In genomic region chr1:70204578-70204977, GRCh38 we compare ENCODE assay signal across 8 cellular contexts. TPM values are rescaled to one million over a fixed set of nuclear protein-coding genes. Genes with fewer than 3 reads are reported as not detected.
DNase-seq lines count a peak whose midpoint lies in the region; ATAC-seq and TF ChIP-seq lines count a peak whose summit lies in the region.

No MANE protein-coding gene starts in this region.

- H3K4me3 Mint-ChIP-seq in Calu3 (ENCODE audit: low read depth, unreplicated experiment): peak overlapping the region; percentile 92
- peak overlapping the region; percentile 95 to 96 for H3K4me3 Mint-ChIP-seq in effector memory CD8-positive, alpha-beta T cell
- H3K4me3 Mint-ChIP-seq in neural progenitor cell: peak overlapping the region; percentile 99

- no TSS peak for BruUV-seq in Calu3 (replicated peaks; lab: Mats Ljungman, UMichigan)

- peak overlapping the region; percentile 92 for H2AFZ ChIP-seq in neural progenitor cell (replicated peaks)

- peaks cover 5% of the 10 kb centered on the region for H3F3A ChIP-seq in neural progenitor cell (ENCODE audit: low read depth)

- H3K27ac ChIP-seq in neural progenitor cell: no peak overlapping the region

- H3K36me3 ChIP-seq in neural progenitor cell: no peaks in the 10 kb centered on the region

- H3K4me1 ChIP-seq in neural progenitor cell: peaks cover 8% of the 10 kb centered on the region

- intact Hi-C loops in Calu3 (cut with micrococcal nuclease; ENCODE audit: unreplicated experiment): no loop called here

- DNase-seq in Calu3: no peak
- DNase-seq in NB4 (ENCODE audit: low read depth): peak; percentile 3
- no peak for DNase-seq in effector memory CD8-positive, alpha-beta T cell
- peak; percentile 22 for DNase-seq in neural progenitor cell (ENCODE audit: low spot score)
- no peak for DNase-seq in NCI-H345 treated with DMSO at 0.1 percent for 48 hours (lab: John Stamatoyannopoulos, UW; ENCODE audit: unreplicated experiment)
- no peak for DNase-seq in stimulated activated CD4-positive, alpha-beta T cell treated with anti-CD3 and anti-CD28 coated beads, Interleukin-4, amount 100 ng/mL, for 24 hours
- no peak for DNase-seq in activated CD4-positive, alpha-beta T cell treated with anti-CD3 and anti-CD28 coated beads for 4 hours

- H4K20me1 ChIP-seq in neural progenitor cell (ENCODE audit: low read depth): no peaks in the 10 kb centered on the region

- peaks cover 36% of the 10 kb centered on the region for H3K36me3 Mint-ChIP-seq in Calu3 (ENCODE audit: insufficient read depth, unreplicated experiment)
- peaks cover 32% of the 10 kb centered on the region for H3K36me3 Mint-ChIP-seq in effector memory CD8-positive, alpha-beta T cell (ENCODE audit: insufficient read depth)
- H3K36me3 Mint-ChIP-seq in neural progenitor cell: no peaks in the 10 kb centered on the region

- H3K4me1 Mint-ChIP-seq in Calu3 (ENCODE audit: low read depth, unreplicated experiment) (peaks cover 24% of the 10 kb centered on the region), neural progenitor cell (peaks cover 28% of the 10 kb centered on the region)
- peaks cover 42 to 59% of the 10 kb centered on the region in 2 donors for H3K4me1 Mint-ChIP-seq in effector memory CD8-positive, alpha-beta T cell (ENCODE audit: low read depth in 2 of 2)

- H3K9me3 ChIP-seq in neural progenitor cell (ENCODE audit: low read depth): no peaks in the 10 kb centered on the region

- H3K4me3 ChIP-seq in NB4 (ENCODE audit: low read depth, low read length): peak overlapping the region; percentile 98
- H3K4me3 ChIP-seq in neural progenitor cell: peak overlapping the region; percentile 77

- TF ChIP-seq CTCF in Calu3 (IDR thresholded peaks at IDR 0.05; ENCODE audit: unreplicated experiment) (no peak), NB4 (IDR thresholded peaks at IDR 0.05; ENCODE audit: low read depth, low read length) (no peak), neural progenitor cell (IDR thresholded peaks at IDR 0.05) (no peak)

- TF ChIP-seq POLR2A in NB4 (IDR thresholded peaks at IDR 0.05; ENCODE audit: extremely low read depth, insufficient read length): no peak

- H3K27me3 ChIP-seq in neural progenitor cell: no peaks in the 10 kb centered on the region

- peak overlapping the region; percentile 81 for H3K9ac ChIP-seq in neural progenitor cell

- peak overlapping the region; percentile 83 for H3K4me2 ChIP-seq in neural progenitor cell

- H3K79me2 ChIP-seq in neural progenitor cell (ENCODE audit: low read depth): peaks cover 97% of the 10 kb centered on the region

- ATAC-seq in effector memory CD8-positive, alpha-beta T cell (replicated peaks): no peak
- ATAC-seq in HG03097 (IDR thresholded peaks at IDR 0.05; ENCODE audit: low FRiP score, unreplicated experiment): no peak

- H3K9me3 Mint-ChIP-seq in Calu3 (ENCODE audit: low read depth, unreplicated experiment): no peaks in the 10 kb centered on the region
- H3K9me3 Mint-ChIP-seq in effector memory CD8-positive, alpha-beta T cell: no peaks in the 10 kb centered on the region
- H3K9me3 Mint-ChIP-seq in neural progenitor cell: no peaks in the 10 kb centered on the region

- H3K27me3 Mint-ChIP-seq in Calu3 (ENCODE audit: unreplicated experiment) (no peaks in the 10 kb centered on the region), neural progenitor cell (ENCODE audit: insufficient read depth, low read depth) (no peaks in the 10 kb centered on the region)
- no peaks in the 10 kb centered on the region for H3K27me3 Mint-ChIP-seq in effector memory CD8-positive, alpha-beta T cell

- H3K27ac Mint-ChIP-seq in Calu3 (ENCODE audit: unreplicated experiment) (peak overlapping the region; percentile 92), neural progenitor cell (peak overlapping the region; percentile 99)
- H3K27ac Mint-ChIP-seq in effector memory CD8-positive, alpha-beta T cell: peak overlapping the region; percentile 98 to 99

- CTCF ChIA-PET in Calu3 (lab: Charles Lee): interaction anchor here (0.7 kb wide), 2 partner anchors 15 to 450 kb away, joined by 3 read pairs; no protein-coding TSS in a partner anchor

RNA-seq across cellular contexts. Expression of gene LRRC40, which starts 0.8 kb away (rescaled TPM):
- total RNA-seq in Calu3 (2022) (15.8 and 16.0 TPM in 2 replicates), neural progenitor cell (ENCODE audit: low replicate concordance) (48.6 and 88.1 TPM in 2 replicates)

RNA-seq across cellular contexts. Expression of gene SRSF11, which starts 16.6 kb away (rescaled TPM):
- total RNA-seq in Calu3 (2022): 143 and 148 TPM in 2 replicates
- 251 and 281 TPM in 2 replicates for total RNA-seq in neural progenitor cell (ENCODE audit: low replicate concordance)

Comparison
In these comparisons a context has a peak if more than half of its experiments do, and no peak if none do; other contexts are left out.
1. DNase-seq: peak in NB4 (single experiment) and neural progenitor cell (single experiment); none in Calu3 (single experiment), effector memory CD8-positive, alpha-beta T cell (0 of 3), NCI-H345 treated with DMSO at 0.1 percent for 48 hours (single experiment), stimulated activated CD4-positive, alpha-beta T cell treated with anti-CD3 and anti-CD28 coated beads, Interleukin-4, amount 100 ng/mL, for 24 hours (single experiment) and activated CD4-positive, alpha-beta T cell treated with anti-CD3 and anti-CD28 coated beads for 4 hours (0 of 2).
2. Peak in every context shown above with its lines, with median percentiles within 50 percentile points of each other: H3K27ac Mint-ChIP-seq and H3K4me3 Mint-ChIP-seq.